ENCODE assay signal across 8 cellular contexts in genomic region chr17:4968916-4969550, GRCh38. TPM values are rescaled to one million over a fixed set of nuclear protein-coding genes. Genes with fewer than 3 reads are reported as not detected.
DNase-seq lines count a peak whose midpoint lies in the region.

No MANE protein-coding gene starts in this region.

- H3K36me3 ChIP-seq in NT2/D1 (ENCODE audit: insufficient read depth, insufficient read length, low read length), result peaks cover 43% of the 10 kb centered on the region

- peak overlapping the region; percentile 95 for H3K9ac ChIP-seq in NT2/D1 (ENCODE audit: insufficient read length, low read depth)

- no peaks in the 10 kb centered on the region for H3K27me3 ChIP-seq in NT2/D1 (ENCODE audit: insufficient read depth, insufficient read length)

- peaks cover 9% of the 10 kb centered on the region for H3K4me1 ChIP-seq in NT2/D1 (ENCODE audit: insufficient read depth, insufficient read length)

- H3K9me3 ChIP-seq in NT2/D1 (ENCODE audit: insufficient read depth, low read length), result no peaks in the 10 kb centered on the region

- H3K4me3 ChIP-seq in NT2/D1 (ENCODE audit: insufficient read length, low read depth), result peak overlapping the region; percentile 91

- DNase-seq in GM03348 (ENCODE audit: low spot score) (peak; percentile 74), NT2/D1 (ENCODE audit: low read depth, low spot score) (no peak), myocyte (ENCODE audit: low read depth) (peak; percentile 86), epidermal melanocyte (ENCODE audit: insufficient read length, low spot score) (no peak), cerebellar cortex (ENCODE audit: low spot score) (no peak), NCI-H128 (lab: John Stamatoyannopoulos, UW; ENCODE audit: unreplicated experiment) (no peak), H4 (ENCODE audit: low spot score) (no peak)

- peak overlapping the region; percentile 99 for H3K27ac ChIP-seq in cingulate gyrus (ENCODE audit: low read depth, low read length)

RNA-seq across cellular contexts. Expression of gene SPAG7, which starts 1.4 kb away (rescaled TPM):
- 114 and 133 TPM in 2 replicates for total RNA-seq in myocyte
- 104 TPM for polyA plus RNA-seq in myocyte (2012)
- total RNA-seq in H4 (2014; rRNA removed; shearing (Covaris generic)), result 24.0 and 32.2 TPM in 2 replicates

RNA-seq across cellular contexts. Expression of gene ENO3, which starts 18.1 kb away (rescaled TPM):
- 833 and 1,073 TPM in 2 replicates for total RNA-seq in myocyte
- polyA plus RNA-seq in myocyte (2012), result 380 TPM
- 1.7 and 4.7 TPM in 2 replicates for total RNA-seq in H4 (2014; rRNA removed; shearing (Covaris generic))

RNA-seq across cellular contexts. Expression of gene CAMTA2, which starts 18.4 kb away (rescaled TPM):
- 13.7 and 23.8 TPM in 2 replicates for total RNA-seq in myocyte
- polyA plus RNA-seq in myocyte (2012), result 98.7 TPM
- 0.90 and 0.97 TPM in 2 replicates for total RNA-seq in H4 (2014; rRNA removed; shearing (Covaris generic))

RNA-seq across cellular contexts. Expression of gene PFN1, which starts 20.7 kb away (rescaled TPM):
- 1,067 and 1,213 TPM in 2 replicates for total RNA-seq in myocyte
- polyA plus RNA-seq in myocyte (2012), result 1,485 TPM
- total RNA-seq in H4 (2014; rRNA removed; shearing (Covaris generic)), result 738 and 894 TPM in 2 replicates

RNA-seq across cellular contexts. Expression of gene INCA1, which starts 28.3 kb away (rescaled TPM):
- 0.62 TPM in 1 of 2 replicates, not detected in the other for total RNA-seq in myocyte
- polyA plus RNA-seq in myocyte (2012), result 2.4 TPM
- 0.23 and 0.39 TPM in 2 replicates for total RNA-seq in H4 (2014; rRNA removed; shearing (Covaris generic))

Comparison
In these comparisons a context has a peak if more than half of its experiments do, and no peak if none do; other contexts are left out.
1. DNase-seq: peak in GM03348 (single experiment) and myocyte (single experiment); none in NT2/D1 (single experiment), epidermal melanocyte (single experiment), cerebellar cortex (single experiment), NCI-H128 (single experiment) and H4 (single experiment).
2. RNA of gene ENO3, which starts 18.1 kb away (total RNA-seq): 833 to 1,073 TPM in myocyte; 1.7 to 4.7 TPM in H4; every median in the first group is over 100 times any median in the second.